ENCODE assay signal across 1 cellular context in genomic region chr19:6230991-6231448, GRCh38.
TF ChIP-seq lines count a peak whose summit lies in the region.

No MANE protein-coding gene starts in this region.

TF ChIP-seq in IMR-90, 13 proteins besides CTCF, POLR2A, EP300 and RAD21:
- TF ChIP-seq NFE2L2 (IDR thresholded peaks at IDR 0.05; ENCODE audit: low read depth, low read length) (no peak), CHD1 (IDR thresholded peaks at IDR 0.05; ENCODE audit: low read depth, low read length) (no peak), ELK1 (IDR thresholded peaks at IDR 0.05; ENCODE audit: borderline replicate concordance, low read depth, low read length) (no peak), RCOR1 (IDR thresholded peaks at IDR 0.05; ENCODE audit: insufficient replicate concordance, low read length) (no peak), MXI1 (IDR thresholded peaks at IDR 0.05; ENCODE audit: borderline replicate concordance, low read depth, low read length) (no peak), FOS (IDR thresholded peaks at IDR 0.05; ENCODE audit: low read depth, low read length) (no peak), CEBPB (IDR thresholded peaks at IDR 0.05; ENCODE audit: low read depth, low read length) (no peak), BHLHE40 (IDR thresholded peaks at IDR 0.05; ENCODE audit: low read depth, low read length) (no peak), SMC3 (IDR thresholded peaks at IDR 0.05; ENCODE audit: low read depth, low read length) (no peak), RFX5 (IDR thresholded peaks at IDR 0.05; ENCODE audit: low read depth, low read length) (no peak)
